ENCODE assay signal across 16 cellular contexts in genomic region chr11:34825670-34826383, GRCh38.
DNase-seq lines count a peak whose midpoint lies in the region; ATAC-seq and TF ChIP-seq lines count a peak whose summit lies in the region.
"Had no signal": no experiment of that assay in that cellular context is flagged by ENCODE, and none has a peak within 500 bp of the region (broad histone marks: within the 10 kb centered on the region; RNA-seq: fewer than 3 reads in every experiment).

No MANE protein-coding gene starts in this region.

- intact Hi-C loops in left colon (cut with DNase I, micrococcal nuclease), result no loop called here

- H3K4me1 Mint-ChIP-seq in WTC11 (peaks cover 26% of the 10 kb centered on the region), nephron progenitor cell (peaks cover 13% of the 10 kb centered on the region)

- POLR2A ChIA-PET in WTC11 (lab: Charles Lee), result interaction anchor here (0.6 kb wide), 1 partner anchor 54 kb away, joined by 4 read pairs; no protein-coding TSS in a partner anchor

- no peaks in the 10 kb centered on the region for H3K27me3 Mint-ChIP-seq in WTC11 (ENCODE audit: low read depth)
- no peaks in the 10 kb centered on the region for H3K27me3 Mint-ChIP-seq in nephron progenitor cell (ENCODE audit: low read depth, poor library complexity)

- H3K27ac ChIP-seq in skin epidermis, result peak overlapping the region in 13 of 21 experiments; percentile 10 to 72 (median 53)
- H3K27ac ChIP-seq: HL-60 had no signal

- no peaks in the 10 kb centered on the region for H3K9me3 Mint-ChIP-seq in WTC11
- H3K9me3 Mint-ChIP-seq in nephron progenitor cell, result no peaks in the 10 kb centered on the region
- H3K9me3 Mint-ChIP-seq: activated CD4-positive, alpha-beta T cell treated with anti-CD3 and anti-CD28 coated beads, Interleukin-2, amount 10 ng/mL, durations not matched to agents 24 days and 14 days; activated T-cell treated with anti-CD3 and anti-CD28 coated beads, Interleukin-2, amount 50 U/mL, for 4 hours; T-helper 1 cell treated with Interleukin-12 subunit alpha and Interleukin-12 subunit beta and Interleukin-4 antibody, amounts not matched to agents 30 μg/mL and 1 μg/mL, for 36 hours had no signal

- no peak overlapping the region for H3K4me3 ChIP-seq in skin epidermis
- H3K4me3 ChIP-seq: MG63 had no signal

- ATAC-seq in WTC11 (peak; percentile 55), left colon (peak; percentile 91), GM21529 (IDR thresholded peaks at IDR 0.05; ENCODE audit: unreplicated experiment) (no peak)
- ATAC-seq: activated T-cell treated with anti-CD3 and anti-CD28 coated beads, Interleukin-2, amount 50 U/mL, for 4 hours had no signal

- H3K36me3 Mint-ChIP-seq in WTC11 (no peaks in the 10 kb centered on the region), nephron progenitor cell (ENCODE audit: low read depth) (no peaks in the 10 kb centered on the region)

- no peak for TF ChIP-seq CTCF in WTC11 (IDR thresholded peaks at IDR 0.05)
- no peak for TF ChIP-seq CTCF in nephron progenitor cell (IDR thresholded peaks at IDR 0.05)

- peak; percentile 43 for DNase-seq in ELF-1 (ENCODE audit: low read depth, low spot score)
- DNase-seq in WTC11 (ENCODE audit: low spot score), result no peak
- peak; percentile 69 to 89 for DNase-seq in left colon
- DNase-seq in 8988T, result no peak
- no peak for DNase-seq in nephron progenitor cell
- DNase-seq in NOMO-1 (lab: John Stamatoyannopoulos, UW; ENCODE audit: unreplicated experiment in 2 of 2), result no peak
- DNase-seq: activated CD4-positive, alpha-beta T cell treated with anti-CD3 and anti-CD28 coated beads, Interleukin-2, amount 10 ng/mL, durations not matched to agents 24 days and 14 days; activated T-cell treated with anti-CD3 and anti-CD28 coated beads, Interleukin-2, amount 50 U/mL, for 4 hours; AML-193; effector CD4-positive, alpha-beta T cell; MG63; OCI-M1 had no signal

- H3K27ac Mint-ChIP-seq in WTC11, result no peak overlapping the region
- H3K27ac Mint-ChIP-seq in nephron progenitor cell, result no peak overlapping the region
- H3K27ac Mint-ChIP-seq: activated CD4-positive, alpha-beta T cell treated with anti-CD3 and anti-CD28 coated beads, Interleukin-2, amount 10 ng/mL, durations not matched to agents 24 days and 14 days; T-helper 1 cell treated with Interleukin-12 subunit alpha and Interleukin-12 subunit beta and Interleukin-4 antibody, amounts not matched to agents 30 μg/mL and 1 μg/mL, for 36 hours had no signal

- CTCF ChIA-PET in WTC11 (lab: Charles Lee), result no interaction called here

- no peak overlapping the region for H3K4me3 Mint-ChIP-seq in WTC11
- no peak overlapping the region for H3K4me3 Mint-ChIP-seq in nephron progenitor cell
- H3K4me3 Mint-ChIP-seq: activated CD4-positive, alpha-beta T cell treated with anti-CD3 and anti-CD28 coated beads, Interleukin-2, amount 10 ng/mL, durations not matched to agents 24 days and 14 days; activated T-cell treated with anti-CD3 and anti-CD28 coated beads, Interleukin-2, amount 50 U/mL, for 4 hours; T-helper 1 cell treated with Interleukin-12 subunit alpha and Interleukin-12 subunit beta and Interleukin-4 antibody, amounts not matched to agents 30 μg/mL and 1 μg/mL, for 36 hours had no signal

TF ChIP-seq in WTC11, 78 proteins besides CTCF, POLR2A, EP300 and RAD21:
- TF ChIP-seq GABPB1 (CRISPR knock-in tag; IDR thresholded peaks at IDR 0.05), result peak; percentile 8; the same call in 1 of the 2 replicates
- no peak for TF ChIP-seq ARID4B (CRISPR knock-in tag; IDR thresholded peaks at IDR 0.05; ENCODE audit: borderline replicate concordance)
- TF ChIP-seq ZNF232 (CRISPR knock-in tag; IDR thresholded peaks at IDR 0.05), result no peak
- no peak for TF ChIP-seq IRF2 (CRISPR knock-in tag; IDR thresholded peaks at IDR 0.05; ENCODE audit: borderline replicate concordance, low read depth)
- TF ChIP-seq CBFB (CRISPR knock-in tag; IDR thresholded peaks at IDR 0.05; ENCODE audit: low read depth), result no peak
- no peak for TF ChIP-seq E2F4 (CRISPR knock-in tag; IDR thresholded peaks at IDR 0.05; ENCODE audit: borderline replicate concordance, low read depth)
- no peak for TF ChIP-seq OVOL2 (CRISPR knock-in tag; IDR thresholded peaks at IDR 0.05; ENCODE audit: borderline replicate concordance)
- no peak for TF ChIP-seq GTF2I (CRISPR knock-in tag; conservative IDR thresholded peaks at IDR 0.05)
- TF ChIP-seq AR (CRISPR knock-in tag; IDR thresholded peaks at IDR 0.05), result no peak

Comparison
In these comparisons a context has a peak if more than half of its experiments do, and no peak if none do; other contexts are left out.
1. DNase-seq: peak in ELF-1 (single experiment) and left colon (2 of 2); none in WTC11 (single experiment), 8988T (single experiment), nephron progenitor cell (single experiment) and NOMO-1 (0 of 2).